Comparison of ENCODE assay signal across 8 cellular contexts in the genomic region with DNA sequence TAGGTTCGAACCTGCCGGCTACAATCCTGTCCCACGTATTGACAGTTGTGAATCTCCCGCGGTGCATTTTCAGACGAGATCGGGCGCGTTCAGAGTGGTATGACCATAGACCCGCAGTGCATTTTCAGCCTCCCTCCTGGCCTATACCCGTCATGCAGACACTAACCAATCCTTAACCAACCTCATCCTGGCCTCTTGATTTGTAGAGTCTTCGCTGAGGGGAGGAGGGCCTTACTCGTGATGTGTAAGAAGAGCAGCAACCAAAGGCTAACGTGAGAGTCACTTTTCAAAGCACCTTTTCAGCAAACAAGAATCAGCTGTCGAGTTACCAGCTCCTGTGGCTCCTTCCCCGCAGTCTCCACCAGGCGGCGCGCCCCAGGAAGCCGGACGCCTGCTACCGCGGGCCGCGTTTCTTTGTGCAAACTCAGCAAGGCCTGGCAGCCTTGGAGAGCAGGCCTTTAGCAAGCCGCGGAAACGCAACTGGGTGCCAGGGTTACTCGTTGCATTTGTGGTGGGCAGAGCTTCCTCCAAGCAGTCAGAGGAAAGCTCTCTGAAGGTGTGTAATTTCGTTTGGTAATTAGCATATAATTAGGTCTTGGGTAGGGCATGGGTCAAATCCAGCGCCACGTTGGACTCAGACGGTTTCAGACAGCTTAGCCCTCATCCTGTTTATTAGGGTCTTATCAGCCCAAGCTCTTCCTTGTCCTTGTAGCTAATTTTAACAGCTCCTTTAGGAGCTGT.
DNase-seq lines count a peak whose midpoint lies in the region; ATAC-seq and TF ChIP-seq lines count a peak whose summit lies in the region.

No MANE protein-coding gene starts in this region.

- H3K4me3 ChIP-seq in coronary artery, result peak overlapping the region; percentile 15
- no peak overlapping the region for H3K4me3 ChIP-seq in left lung

- intact Hi-C loops in left lung (cut with DNase I), result no loop called here

- H3K27ac ChIP-seq in coronary artery (no peak overlapping the region), left lung (no peak overlapping the region)

- TF ChIP-seq CTCF in GM12873 (IDR thresholded peaks at IDR 0.05; ENCODE audit: insufficient read depth, low read depth, low read length, missing control alignments) (peak; percentile 97), coronary artery (IDR thresholded peaks at IDR 0.05) (peak; percentile 89), left lung (IDR thresholded peaks at IDR 0.05) (peak; percentile 90 to 94)

- H3K4me1 ChIP-seq in left lung, result peaks cover 0 to 23% of the 10 kb centered on the region in 2 donors

- ATAC-seq in HG03095 (IDR thresholded peaks at IDR 0.05; ENCODE audit: unreplicated experiment) (peak; percentile 79), left lung (peak; percentile 99), HG03159 (IDR thresholded peaks at IDR 0.05; ENCODE audit: unreplicated experiment) (no peak)

- DNase-seq in NCI-H226 (peak; percentile 75), coronary artery (ENCODE audit: low spot score) (peak; percentile 86), left lung (peak; percentile 88 to 98)
- DNase-seq in activated CD4-positive, alpha-beta T cell treated with anti-CD3 and anti-CD28 coated beads for 1 hour, result peak; percentile 80
- peak; percentile 84 to 88 for DNase-seq in stimulated activated CD4-positive, alpha-beta T cell treated with anti-CD3 and anti-CD28 coated beads, Interleukin-2, amount 100 ng/mL, for 48 hours

- H3K9me3 ChIP-seq in left lung, result no peaks in the 10 kb centered on the region

- peaks cover 0 to 58% of the 10 kb centered on the region in 2 donors for H3K27me3 ChIP-seq in left lung

- H3K36me3 ChIP-seq in left lung, result no peaks in the 10 kb centered on the region
